Comparison of ENCODE assay signal across 19 cellular contexts in the genomic region with DNA sequence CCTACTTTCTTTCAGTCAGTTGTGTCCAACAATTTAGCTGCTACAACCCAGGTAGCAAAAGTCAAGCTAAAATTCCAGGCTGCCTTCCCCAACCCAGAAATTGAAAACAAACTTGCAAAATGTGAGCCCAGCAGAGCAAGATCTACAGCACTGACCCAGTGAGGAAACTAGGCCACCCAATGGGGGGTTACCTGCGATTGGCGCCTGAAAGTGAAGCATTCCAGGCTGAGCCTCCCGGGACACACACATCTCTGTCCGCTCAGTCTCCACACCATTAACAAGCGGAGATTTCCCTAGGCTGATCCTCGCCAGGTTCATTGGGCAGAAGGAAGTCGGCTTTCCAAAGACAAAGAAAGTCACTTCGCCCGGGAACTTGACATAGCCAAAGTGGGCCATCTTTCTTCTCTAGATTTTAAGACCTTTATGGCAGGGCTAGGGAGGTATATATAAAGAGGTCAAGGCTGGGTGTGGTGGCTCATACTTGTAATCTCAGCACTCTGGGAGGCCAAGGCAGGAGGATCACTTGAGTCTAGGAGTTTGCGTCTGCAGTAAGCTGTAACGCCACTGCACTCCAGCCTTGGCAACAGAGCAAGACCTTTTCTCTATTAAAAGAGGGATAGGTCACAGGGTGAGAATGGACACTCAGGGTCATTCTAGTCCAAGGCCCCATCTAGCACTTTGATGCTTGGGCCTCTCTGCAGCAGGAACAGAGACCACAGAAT. TPM values are rescaled to one million over a fixed set of nuclear protein-coding genes. Genes with fewer than 3 reads are reported as not detected.
DNase-seq lines count a peak whose midpoint lies in the region; ATAC-seq and TF ChIP-seq lines count a peak whose summit lies in the region.
"Had no signal": no experiment of that assay in that cellular context is flagged by ENCODE, and none has a peak within 500 bp of the region (broad histone marks: within the 10 kb centered on the region; RNA-seq: fewer than 3 reads in every experiment).

No MANE protein-coding gene starts in this region.

- WGBS in lung, 2 donors: 92% methylated on average over 11 of the region's 11 CpGs

- no peaks in the 10 kb centered on the region for H3K9me3 Mint-ChIP-seq in activated CD8-positive, alpha-beta memory T cell treated with anti-CD3 and anti-CD28 coated beads, Interleukin-2, amount 10 ng/mL, durations not matched to agents 7 days and 5 days (ENCODE audit: low read depth)
- H3K9me3 Mint-ChIP-seq: CD4-positive, alpha-beta T cell had no signal

- H3K27ac Mint-ChIP-seq in activated CD8-positive, alpha-beta memory T cell treated with anti-CD3 and anti-CD28 coated beads, Interleukin-2, amount 10 ng/mL, durations not matched to agents 7 days and 5 days: no peak overlapping the region
- H3K27ac Mint-ChIP-seq: CD4-positive, alpha-beta T cell had no signal

- H3K4me1 ChIP-seq in lung (ENCODE audit: control insufficient read depth in 2 of 2, insufficient read depth in 2 of 2, low read length in 2 of 2): no peaks in the 10 kb centered on the region
- H3K4me1 ChIP-seq: A549, Caco-2 had no signal

- no peaks in the 10 kb centered on the region for H3K9me3 ChIP-seq in lung (ENCODE audit: control insufficient read depth in 2 of 2, insufficient read depth in 1 of 2, low read length in 1 of 2)
- H3K9me3 ChIP-seq: A549, Caco-2 had no signal

- TF ChIP-seq CTCF in coronary artery (IDR thresholded peaks at IDR 0.05): no peak
- TF ChIP-seq CTCF in lung (IDR thresholded peaks at IDR 0.05; ENCODE audit: control extremely low read depth, extremely low read depth): no peak

- no peak overlapping the region for H3K4me3 Mint-ChIP-seq in activated CD8-positive, alpha-beta memory T cell treated with anti-CD3 and anti-CD28 coated beads, Interleukin-2, amount 10 ng/mL, durations not matched to agents 7 days and 5 days
- H3K4me3 Mint-ChIP-seq: CD4-positive, alpha-beta T cell had no signal

- no peaks in the 10 kb centered on the region for H3K36me3 Mint-ChIP-seq in activated CD8-positive, alpha-beta memory T cell treated with anti-CD3 and anti-CD28 coated beads, Interleukin-2, amount 10 ng/mL, durations not matched to agents 7 days and 5 days

- H3K4me3 ChIP-seq in coronary artery (no peak overlapping the region), lung (no peak overlapping the region)
- H3K4me3 ChIP-seq: A549, GM23248 had no signal

- no peaks in the 10 kb centered on the region for H3K27me3 ChIP-seq in lung (ENCODE audit: control insufficient read depth, insufficient read depth)

- H3K27me3 Mint-ChIP-seq in activated CD8-positive, alpha-beta memory T cell treated with anti-CD3 and anti-CD28 coated beads, Interleukin-2, amount 10 ng/mL, durations not matched to agents 7 days and 5 days: peaks cover 5% of the 10 kb centered on the region

- H3K36me3 ChIP-seq in lung (ENCODE audit: control insufficient read depth in 2 of 2, insufficient read depth in 2 of 2, low read length in 2 of 2): no peaks in the 10 kb centered on the region

- CTCF ChIA-PET in activated CD8-positive, alpha-beta memory T cell treated with anti-CD3 and anti-CD28 coated beads, Interleukin-2, amount 10 ng/mL, durations not matched to agents 7 days and 5 days (lab: Charles Lee): no interaction called here

- DNase-seq in activated CD8-positive, alpha-beta memory T cell treated with anti-CD3 and anti-CD28 coated beads, Interleukin-2, amount 10 ng/mL, durations not matched to agents 7 days and 5 days: peak; percentile 31
- DNase-seq in activated CD8-positive, alpha-beta memory T cell treated with anti-CD3 and anti-CD28 coated beads, Interleukin-2, amount 50 U/mL, for 4 hours: no peak
- DNase-seq in coronary artery (ENCODE audit: low spot score) (peak; percentile 33), lung (ENCODE audit: low spot score) (peak; percentile 14), ureter (ENCODE audit: low spot score) (peak; percentile 13), hippocampal formation (lab: John Stamatoyannopoulos, UW) (no peak)
- no peak for DNase-seq in activated T-cell treated with anti-CD3 and anti-CD28 coated beads, Interleukin-2, amount 50 U/mL, for 1 hour
- DNase-seq: AML-193; Caco-2; CD4-positive, alpha-beta T cell; DMS153; DMS79; GDM1; GM23248; HCEC 1CT had no signal

- no peak overlapping the region for H3K27ac ChIP-seq in coronary artery
- no peak overlapping the region for H3K27ac ChIP-seq in lung (ENCODE audit: low read depth in 1 of 2, low read length in 1 of 2)
- H3K27ac ChIP-seq: 22Rv1, A549, C4-2B, GM23248 had no signal

- no peak for ATAC-seq in activated CD8-positive, alpha-beta memory T cell treated with anti-CD3 and anti-CD28 coated beads, Interleukin-2, amount 10 ng/mL, durations not matched to agents 7 days and 5 days
- ATAC-seq in lung (ENCODE audit: insufficient read depth, low FRiP score) (no peak), HG03520 (IDR thresholded peaks at IDR 0.05; ENCODE audit: unreplicated experiment) (no peak)
- ATAC-seq: A549 had no signal

- no peaks in the 10 kb centered on the region for H3K4me1 Mint-ChIP-seq in activated CD8-positive, alpha-beta memory T cell treated with anti-CD3 and anti-CD28 coated beads, Interleukin-2, amount 10 ng/mL, durations not matched to agents 7 days and 5 days

RNA-seq across cellular contexts. Expression of a gene that starts 53.6 kb away (rescaled TPM):
- 10 to 100 TPM; 24.5 to 37.2 TPM for total RNA-seq in activated CD8-positive, alpha-beta memory T cell treated with anti-CD3 and anti-CD28 coated beads, Interleukin-2, amount 10 ng/mL, durations not matched to agents 7 days and 5 days
- total RNA-seq in lung (10 to 100 TPM; 13.4 to 19.0 TPM), ureter (19.3 TPM)
- 10 to 100 TPM; 11.5 to 47.3 TPM for polyA plus RNA-seq in lung

Comparison
In these comparisons a context has a peak if more than half of its experiments do, and no peak if none do; other contexts are left out.
1. DNase-seq: peak in activated CD8-positive, alpha-beta memory T cell treated with anti-CD3 and anti-CD28 coated beads, Interleukin-2, amount 10 ng/mL, durations not matched to agents 7 days and 5 days (single experiment), coronary artery (single experiment), lung (single experiment) and ureter (single experiment); none in activated CD8-positive, alpha-beta memory T cell treated with anti-CD3 and anti-CD28 coated beads, Interleukin-2, amount 50 U/mL, for 4 hours (single experiment), hippocampal formation (0 of 2) and activated T-cell treated with anti-CD3 and anti-CD28 coated beads, Interleukin-2, amount 50 U/mL, for 1 hour (single experiment).